Comparison of ENCODE assay signal across 1 cellular context in genomic region chr13:30780338-30780981, GRCh38.
TF ChIP-seq lines count a peak whose summit lies in the region.

No MANE protein-coding gene starts in this region.

TF ChIP-seq in GM23338, 12 proteins besides CTCF, POLR2A, EP300 and RAD21 (continued from another document):
- TF ChIP-seq JUNB (IDR thresholded peaks at IDR 0.05; ENCODE audit: unreplicated experiment) (no peak), ZNF462 (CRISPR knock-in tag; IDR thresholded peaks at IDR 0.05) (no peak), ZNF114 (CRISPR knock-in tag; IDR thresholded peaks at IDR 0.05) (no peak), REST (IDR thresholded peaks at IDR 0.05; ENCODE audit: unreplicated experiment) (no peak)
